ENCODE assay signal across 1 cellular context in genomic region chr12:89492883-89493282, GRCh38.
TF ChIP-seq lines count a peak whose summit lies in the region.

No MANE protein-coding gene starts in this region.

TF ChIP-seq in HepG2, 621 proteins besides CTCF, POLR2A, EP300 and RAD21 (continued from another document and continues in another):
- TF ChIP-seq ZNF430 (CRISPR knock-in tag; IDR thresholded peaks at IDR 0.05): no peak
- TF ChIP-seq ZNF605 (CRISPR knock-in tag; IDR thresholded peaks at IDR 0.05): no peak
- TF ChIP-seq TSC22D2 (CRISPR knock-in tag; IDR thresholded peaks at IDR 0.05; ENCODE audit: borderline replicate concordance): no peak
- TF ChIP-seq YEATS2 (CRISPR knock-in tag; IDR thresholded peaks at IDR 0.05; ENCODE audit: borderline replicate concordance): no peak; the same call in 1 of the 2 replicates
- TF ChIP-seq ZNF546 (CRISPR knock-in tag; conservative IDR thresholded peaks at IDR 0.05): no peak
- TF ChIP-seq ZNF329 (CRISPR knock-in tag; IDR thresholded peaks at IDR 0.05; ENCODE audit: low read depth): no peak
- no peak for TF ChIP-seq ETV6 (CRISPR knock-in tag; conservative IDR thresholded peaks at IDR 0.05)
- no peak for TF ChIP-seq ZNF549 (CRISPR knock-in tag; IDR thresholded peaks at IDR 0.05)
- TF ChIP-seq RNF219 (CRISPR knock-in tag; IDR thresholded peaks at IDR 0.05): no peak
- no peak for TF ChIP-seq GMEB2 (CRISPR knock-in tag; IDR thresholded peaks at IDR 0.05; ENCODE audit: low read depth)
- no peak for TF ChIP-seq MLLT10 (CRISPR knock-in tag; IDR thresholded peaks at IDR 0.05)
- peak; percentile 43 for TF ChIP-seq FOXA3 (CRISPR knock-in tag; IDR thresholded peaks at IDR 0.05)
- no peak for TF ChIP-seq ZNF180 (CRISPR knock-in tag; IDR thresholded peaks at IDR 0.05; ENCODE audit: borderline replicate concordance, low read depth)
- TF ChIP-seq ZFP82 (CRISPR knock-in tag; IDR thresholded peaks at IDR 0.05; ENCODE audit: borderline replicate concordance): no peak
- TF ChIP-seq KLF9 (CRISPR knock-in tag; IDR thresholded peaks at IDR 0.05; ENCODE audit: low read depth): no peak
- no peak for TF ChIP-seq ZBTB38 (CRISPR knock-in tag; IDR thresholded peaks at IDR 0.05)
- TF ChIP-seq PHB2 (IDR thresholded peaks at IDR 0.05; ENCODE audit: partially characterized antibody): no peak
- no peak for TF ChIP-seq SRY (CRISPR knock-in tag; IDR thresholded peaks at IDR 0.05)
- no peak for TF ChIP-seq IRF2 (CRISPR knock-in tag; IDR thresholded peaks at IDR 0.05)
- TF ChIP-seq ZNF335 (CRISPR knock-in tag; IDR thresholded peaks at IDR 0.05): no peak
- no peak for TF ChIP-seq ZNF224 (CRISPR knock-in tag; IDR thresholded peaks at IDR 0.05)
- TF ChIP-seq ZNF660 (CRISPR knock-in tag; IDR thresholded peaks at IDR 0.05; ENCODE audit: borderline replicate concordance, low read depth): no peak
- TF ChIP-seq IRF9 (CRISPR knock-in tag; IDR thresholded peaks at IDR 0.05; ENCODE audit: borderline replicate concordance): no peak
- no peak for TF ChIP-seq ZXDC (CRISPR knock-in tag; IDR thresholded peaks at IDR 0.05)
- no peak for TF ChIP-seq ZFY (CRISPR knock-in tag; IDR thresholded peaks at IDR 0.05)
- no peak for TF ChIP-seq PPARG (CRISPR knock-in tag; conservative IDR thresholded peaks at IDR 0.05)
- no peak for TF ChIP-seq KDM3A (CRISPR knock-in tag; IDR thresholded peaks at IDR 0.05; ENCODE audit: low read depth)
- TF ChIP-seq ZNF460 (CRISPR knock-in tag; IDR thresholded peaks at IDR 0.05; ENCODE audit: borderline replicate concordance): no peak
- TF ChIP-seq NFE2 (CRISPR knock-in tag; IDR thresholded peaks at IDR 0.05): no peak
- no peak for TF ChIP-seq NFE2L2 (IDR thresholded peaks at IDR 0.05; ENCODE audit: low read length)
- TF ChIP-seq DZIP1 (CRISPR knock-in tag; IDR thresholded peaks at IDR 0.05): no peak
- 0 out of 2 replicates have a peak, but pooled peaks have one; percentile 55 for TF ChIP-seq ZNF34 (CRISPR knock-in tag; IDR thresholded peaks at IDR 0.05; ENCODE audit: borderline replicate concordance)
- no peak for TF ChIP-seq RFX3 (CRISPR knock-in tag; IDR thresholded peaks at IDR 0.05)
- TF ChIP-seq NR0B2 (CRISPR knock-in tag; IDR thresholded peaks at IDR 0.05): no peak
- no peak for TF ChIP-seq JUNB (CRISPR knock-in tag; IDR thresholded peaks at IDR 0.05; ENCODE audit: borderline replicate concordance)
- no peak for TF ChIP-seq NFE2L1 (CRISPR knock-in tag; IDR thresholded peaks at IDR 0.05; ENCODE audit: borderline replicate concordance)
- no peak for TF ChIP-seq ZNF441 (CRISPR knock-in tag; IDR thresholded peaks at IDR 0.05; ENCODE audit: borderline replicate concordance)
- TF ChIP-seq NR3C1 (CRISPR knock-in tag; IDR thresholded peaks at IDR 0.05): no peak
- no peak for TF ChIP-seq BATF2 (CRISPR knock-in tag; IDR thresholded peaks at IDR 0.05)
- TF ChIP-seq ZBTB7A (CRISPR knock-in tag; IDR thresholded peaks at IDR 0.05): no peak
- no peak for TF ChIP-seq ZNF326 (CRISPR knock-in tag; IDR thresholded peaks at IDR 0.05; ENCODE audit: borderline replicate concordance)
- TF ChIP-seq KIAA2018 (CRISPR knock-in tag; IDR thresholded peaks at IDR 0.05; ENCODE audit: borderline replicate concordance): no peak
- 0 out of 2 replicates have a peak, but pooled peaks have one; percentile 67 for TF ChIP-seq ZNF644 (CRISPR knock-in tag; IDR thresholded peaks at IDR 0.05; ENCODE audit: low read depth)
- no peak for TF ChIP-seq ARHGAP35 (CRISPR knock-in tag; IDR thresholded peaks at IDR 0.05; ENCODE audit: borderline replicate concordance)
- TF ChIP-seq GATA4 (IDR thresholded peaks at IDR 0.05; ENCODE audit: borderline replicate concordance, low read depth): no peak
- no peak for TF ChIP-seq NONO (IDR thresholded peaks at IDR 0.05)
- no peak for TF ChIP-seq NONO (CRISPR knock-in tag; conservative IDR thresholded peaks at IDR 0.05)
- no peak for TF ChIP-seq KLF16 (CRISPR knock-in tag; IDR thresholded peaks at IDR 0.05)
- TF ChIP-seq ISL2 (CRISPR knock-in tag; IDR thresholded peaks at IDR 0.05): no peak
